ENCODE assay signal across 10 cellular contexts in genomic region chr12:14399871-14400270, GRCh38. TPM values are rescaled to one million over a fixed set of nuclear protein-coding genes. Genes with fewer than 3 reads are reported as not detected.
DNase-seq lines count a peak whose midpoint lies in the region; ATAC-seq, FAIRE-seq and TF ChIP-seq lines count a peak whose summit lies in the region.
"Had no signal": no experiment of that assay in that cellular context is flagged by ENCODE, and none has a peak within 500 bp of the region (broad histone marks: within the 10 kb centered on the region; RNA-seq: fewer than 3 reads in every experiment).

No MANE protein-coding gene starts in this region.

- no peaks in the 10 kb centered on the region for H3K9me2 ChIP-seq in GM23248 (ENCODE audit: insufficient read depth)

- H2AFZ ChIP-seq in GM23248 (no peak overlapping the region), keratinocyte (ENCODE audit: control insufficient read depth, low read length) (no peak overlapping the region)

- H3K79me2 ChIP-seq in GM23248 (ENCODE audit: insufficient read depth) (peaks cover 100% of the 10 kb centered on the region), keratinocyte (ENCODE audit: control insufficient read depth, insufficient read depth, low read length) (peaks cover 85% of the 10 kb centered on the region)

- POLR2A ChIA-PET in activated CD8-positive, alpha-beta T cell treated with anti-CD3 and anti-CD28 coated beads, Interleukin-2, amount 10 ng/mL, durations not matched to agents 7 days and 5 days (lab: Charles Lee): interaction anchor here (0.8 to 1.0 kb wide), 2 partner anchors 12 to 138 kb away, joined by 3 read pairs; no protein-coding TSS in a partner anchor

- H3K4me1 ChIP-seq in GM23248 (ENCODE audit: insufficient read depth): peaks cover 31% of the 10 kb centered on the region
- peaks cover 23% of the 10 kb centered on the region for H3K4me1 ChIP-seq in keratinocyte (ENCODE audit: control insufficient read depth, extremely low read depth, insufficient read depth, low read length)

- CTCF ChIA-PET in activated CD8-positive, alpha-beta T cell treated with anti-CD3 and anti-CD28 coated beads, Interleukin-2, amount 10 ng/mL, durations not matched to agents 7 days and 5 days (lab: Charles Lee): interaction anchor here (1.0 to 1.8 kb wide), 5 partner anchors 12 to 34 kb away, joined by 3 to 9 read pairs (median 5); partner anchors contain the start of gene ATF7IP

- peak; percentile 15 for DNase-seq in AG08395 (ENCODE audit: low spot score)
- DNase-seq in GM23248: peak; percentile 61
- DNase-seq in activated CD8-positive, alpha-beta T cell treated with anti-CD3 and anti-CD28 coated beads, Interleukin-2, amount 10 ng/mL, durations not matched to agents 7 days and 5 days: no peak
- DNase-seq in keratinocyte (ENCODE audit: low read depth, low spot score): no peak
- no peak for DNase-seq in NCI-H524 treated with DMSO at 0.1 percent for 48 hours (lab: John Stamatoyannopoulos, UW)
- DNase-seq in GM19240 (ENCODE audit: insufficient read length, low spot score): no peak
- DNase-seq: activated gamma-delta T cell had no signal

- peaks cover 45% of the 10 kb centered on the region for H3K36me3 Mint-ChIP-seq in activated CD8-positive, alpha-beta T cell treated with anti-CD3 and anti-CD28 coated beads, Interleukin-2, amount 10 ng/mL, durations not matched to agents 7 days and 5 days (ENCODE audit: low read depth)

- H3K27ac ChIP-seq in GM23248: peak overlapping the region; percentile 30
- H3K27ac ChIP-seq in keratinocyte (ENCODE audit: control insufficient read depth, insufficient read depth, low read length): peak overlapping the region; percentile 37
- H3K27ac ChIP-seq: thoracic aorta had no signal

- no peaks in the 10 kb centered on the region for H3K36me3 ChIP-seq in GM23248 (ENCODE audit: low read depth)
- no peaks in the 10 kb centered on the region for H3K36me3 ChIP-seq in keratinocyte (ENCODE audit: control insufficient read depth in 2 of 2, extremely low read depth in 1 of 2, insufficient read depth in 2 of 2, low read length in 2 of 2)
- H3K36me3 ChIP-seq: thoracic aorta had no signal

- ATAC-seq in activated CD8-positive, alpha-beta T cell treated with anti-CD3 and anti-CD28 coated beads, Interleukin-2, amount 10 ng/mL, durations not matched to agents 7 days and 5 days: no peak
- ATAC-seq in HG02885 (IDR thresholded peaks at IDR 0.05; ENCODE audit: poor library complexity, unreplicated experiment) (no peak), GM21360 (IDR thresholded peaks at IDR 0.05; ENCODE audit: unreplicated experiment) (no peak)

- peaks cover 86% of the 10 kb centered on the region for H3K4me1 Mint-ChIP-seq in activated CD8-positive, alpha-beta T cell treated with anti-CD3 and anti-CD28 coated beads, Interleukin-2, amount 10 ng/mL, durations not matched to agents 7 days and 5 days (ENCODE audit: low read depth)

- TF ChIP-seq CTCF in keratinocyte (optimal IDR thresholded peaks at IDR 0.05 in 1 of 3, IDR thresholded peaks at IDR 0.05 in 1 of 3, conservative IDR thresholded peaks at IDR 0.05 in 1 of 3; ENCODE audit: extremely low read depth in 1 of 3, insufficient read depth in 2 of 3, low read length in 3 of 3): no peak

- H3F3A ChIP-seq in GM23248 (ENCODE audit: insufficient read depth): peaks cover 7% of the 10 kb centered on the region

- FAIRE-seq in keratinocyte (lab: Jason Lieb, UNC): peak; percentile 87

- H3K9ac ChIP-seq in GM23248 (peak overlapping the region; percentile 33), keratinocyte (ENCODE audit: control insufficient read depth, extremely low read depth, insufficient read depth, low read length) (no peak overlapping the region)

- dilution Hi-C loops in keratinocyte (cut with MboI; ENCODE audit: extremely low pct_ligation_motif_present, low sequenced_read_pairs): no loop called here

- H3K27me3 ChIP-seq in GM23248 (replicated peaks; ENCODE audit: insufficient read depth): no peaks in the 10 kb centered on the region
- no peaks in the 10 kb centered on the region for H3K27me3 ChIP-seq in keratinocyte (ENCODE audit: control insufficient read depth, extremely low read depth, insufficient read depth, low read length)

- no peaks in the 10 kb centered on the region for H3K9me1 ChIP-seq in keratinocyte (ENCODE audit: control insufficient read depth, extremely low read depth, insufficient read depth, low read length)

- H3K4me3 ChIP-seq in GM23248 (peak overlapping the region; percentile 58), keratinocyte (ENCODE audit: control insufficient read depth in 2 of 3, extremely low read depth in 1 of 3, insufficient read depth in 2 of 3, low read depth in 1 of 3, low read length in 3 of 3) (peak overlapping the region in 2 of 3 experiments; percentile 18 to 22)
- H3K4me3 ChIP-seq: thoracic aorta had no signal

- H3K9me3 ChIP-seq in GM23248 (ENCODE audit: low read depth): no peaks in the 10 kb centered on the region
- H3K9me3 ChIP-seq in keratinocyte (ENCODE audit: control insufficient read depth, low read depth, low read length): no peaks in the 10 kb centered on the region

- H3K9me3 Mint-ChIP-seq in activated CD8-positive, alpha-beta T cell treated with anti-CD3 and anti-CD28 coated beads, Interleukin-2, amount 10 ng/mL, durations not matched to agents 7 days and 5 days (ENCODE audit: insufficient read depth): no peaks in the 10 kb centered on the region

- H3K27me3 Mint-ChIP-seq in activated CD8-positive, alpha-beta T cell treated with anti-CD3 and anti-CD28 coated beads, Interleukin-2, amount 10 ng/mL, durations not matched to agents 7 days and 5 days (ENCODE audit: low read depth): no peaks in the 10 kb centered on the region

- in situ Hi-C loops in GM23248 (cut with MboI): no loop called here

- H3K4me3 Mint-ChIP-seq in activated CD8-positive, alpha-beta T cell treated with anti-CD3 and anti-CD28 coated beads, Interleukin-2, amount 10 ng/mL, durations not matched to agents 7 days and 5 days: peak overlapping the region; percentile 47

- H4K20me1 ChIP-seq in GM23248 (ENCODE audit: insufficient read depth) (no peaks in the 10 kb centered on the region), keratinocyte (ENCODE audit: control insufficient read depth, extremely low read depth, insufficient read depth, low read length) (no peaks in the 10 kb centered on the region)

- H3K27ac Mint-ChIP-seq in activated CD8-positive, alpha-beta T cell treated with anti-CD3 and anti-CD28 coated beads, Interleukin-2, amount 10 ng/mL, durations not matched to agents 7 days and 5 days: peak overlapping the region; percentile 71

- 62 to 76% methylated on average over 3 of the region's 3 CpGs for WGBS in GM23248 (ENCODE audit: low coverage in 1 of 2, low lambda C conversion rate in 2 of 2, missing lambda C conversion rate in 2 of 2), 2 experiments

- peak overlapping the region; percentile 72 for H3K4me2 ChIP-seq in GM23248 (ENCODE audit: unreplicated experiment)
- peak overlapping the region; percentile 77 for H3K4me2 ChIP-seq in keratinocyte (ENCODE audit: control insufficient read depth, extremely low read depth, insufficient read depth, low read depth, low read length)

RNA-seq across cellular contexts. Expression of gene ATF7IP, which starts 34.4 kb away (rescaled TPM):
- 14.3 and 17.7 TPM in 2 replicates for total RNA-seq in GM23248 (2014; rRNA removed; shearing (Covaris generic))
- 24.3 and 24.9 TPM in 2 replicates for polyA plus RNA-seq in GM23248 (2016; fragmentation: Nextera tagmentation; extraction: Ambion mirVana)
- 100 to 1,000 TPM in 1 of 2 experiments, 10 to 100 TPM in 1; 99.8 to 104 TPM for total RNA-seq in activated CD8-positive, alpha-beta T cell treated with anti-CD3 and anti-CD28 coated beads, Interleukin-2, amount 10 ng/mL, durations not matched to agents 7 days and 5 days
- polyA plus RNA-seq in keratinocyte: 9.6 to 16.3 TPM (median 9.8 TPM) in 3 replicates
- polyA plus RNA-seq in keratinocyte (2011; ENCODE audit: low read depth): 139 TPM
- polyA plus RNA-seq in keratinocyte (2011; cell fraction: cytosol; rRNA removed): 7.3 and 12.5 TPM in 2 replicates
- 27.7 and 35.2 TPM in 2 replicates for polyA plus RNA-seq in keratinocyte (2011; cell fraction: nucleus; rRNA removed)
- 11.1 and 13.1 TPM in 2 replicates for polyA plus RNA-seq in keratinocyte (2012; ENCODE audit: low replicate concordance)
- polyA minus RNA-seq in keratinocyte: 33.2 to 44.1 TPM (median 37.8 TPM) in 3 replicates
- 24.2 TPM for polyA minus RNA-seq in keratinocyte (2011; cell fraction: cytosol; rRNA and poly(A)+ RNA removed)
- 29.8 and 68.6 TPM in 2 replicates for polyA minus RNA-seq in keratinocyte (2011; cell fraction: nucleus; rRNA and poly(A)+ RNA removed)

Comparison
In these comparisons a context has a peak if more than half of its experiments do, and no peak if none do; other contexts are left out.
1. DNase-seq: peak in AG08395 (single experiment) and GM23248 (single experiment); none in activated CD8-positive, alpha-beta T cell treated with anti-CD3 and anti-CD28 coated beads, Interleukin-2, amount 10 ng/mL, durations not matched to agents 7 days and 5 days (single experiment), keratinocyte (single experiment), NCI-H524 treated with DMSO at 0.1 percent for 48 hours (single experiment) and GM19240 (single experiment).